In genomic region chr17:48215583-48216139, GRCh38 we compare ENCODE assay signal across 9 cellular contexts.
DNase-seq lines count a peak whose midpoint lies in the region; ATAC-seq and TF ChIP-seq lines count a peak whose summit lies in the region.
"Had no signal": no experiment of that assay in that cellular context is flagged by ENCODE, and none has a peak within 500 bp of the region (broad histone marks: within the 10 kb centered on the region; RNA-seq: fewer than 3 reads in every experiment).

No MANE protein-coding gene starts in this region.

- no peaks in the 10 kb centered on the region for H3K36me3 ChIP-seq in heart left ventricle
- no peaks in the 10 kb centered on the region for H3K36me3 ChIP-seq in mesenchymal stem cell (ENCODE audit: control insufficient read depth in 1 of 2, insufficient read depth in 2 of 2, low read depth in 1 of 2, low read length in 2 of 2)

- H2BK5ac ChIP-seq in mesenchymal stem cell (ENCODE audit: low read depth, low read length, poor library complexity, severe bottlenecking): no peak overlapping the region

- no peak for TF ChIP-seq POLR2A in heart left ventricle (IDR thresholded peaks at IDR 0.05)

- H3K14ac ChIP-seq in mesenchymal stem cell (ENCODE audit: low read length in 2 of 2): no peak overlapping the region

- H3K4me1 ChIP-seq in heart left ventricle (no peaks in the 10 kb centered on the region), mesenchymal stem cell (ENCODE audit: control insufficient read depth, insufficient read depth, low read depth, low read length) (no peaks in the 10 kb centered on the region)

- no peak overlapping the region for H3K27ac ChIP-seq in heart left ventricle
- H3K27ac ChIP-seq in mesenchymal stem cell (ENCODE audit: low read length, poor library complexity, severe bottlenecking): no peak overlapping the region

- H3K27ac Mint-ChIP-seq in stimulated activated memory B cell treated with anti-CD40 and anti-IgM and Interleukin-4, amounts not matched to agents 10 μg/mL and 1 μg/mL and 100 μg/mL, for 72 hours: no peak overlapping the region
- H3K27ac Mint-ChIP-seq: activated naive CD8-positive, alpha-beta T cell had no signal

- H3K4me3 ChIP-seq in heart left ventricle (no peak overlapping the region), mesenchymal stem cell (ENCODE audit: insufficient read depth in 1 of 2, low read depth in 1 of 2, low read length in 2 of 2) (no peak overlapping the region)

- no peak overlapping the region for H3K4me3 Mint-ChIP-seq in stimulated activated memory B cell treated with anti-CD40 and anti-IgM and Interleukin-4, amounts not matched to agents 10 μg/mL and 1 μg/mL and 100 μg/mL, for 72 hours
- H3K4me3 Mint-ChIP-seq: activated naive CD8-positive, alpha-beta T cell had no signal

- no peak overlapping the region for H3K23ac ChIP-seq in mesenchymal stem cell (ENCODE audit: low read length in 2 of 2)

- no peaks in the 10 kb centered on the region for H3K36me3 Mint-ChIP-seq in stimulated activated memory B cell treated with anti-CD40 and anti-IgM and Interleukin-4, amounts not matched to agents 10 μg/mL and 1 μg/mL and 100 μg/mL, for 72 hours

- TF ChIP-seq CTCF in heart left ventricle (IDR thresholded peaks at IDR 0.05): peak in 11 of 12 donors; percentile 23 to 58 (median 43)

- no peaks in the 10 kb centered on the region for H3K9me3 Mint-ChIP-seq in stimulated activated memory B cell treated with anti-CD40 and anti-IgM and Interleukin-4, amounts not matched to agents 10 μg/mL and 1 μg/mL and 100 μg/mL, for 72 hours

- H4K91ac ChIP-seq in mesenchymal stem cell (ENCODE audit: low read length): no peak overlapping the region

- H2AK5ac ChIP-seq in mesenchymal stem cell (ENCODE audit: low read length, severe bottlenecking): no peak overlapping the region

- DNase-seq in heart left ventricle: no peak
- DNase-seq in cardiac septum (ENCODE audit: low spot score): no peak
- DNase-seq in NCI-H2081 treated with DMSO at 0.1 percent for 48 hours (lab: John Stamatoyannopoulos, UW): peak; percentile 74
- peak; percentile 65 for DNase-seq in astrocyte of the hippocampus (ENCODE audit: low read depth, low spot score)
- DNase-seq in mesenchymal stem cell: peak; percentile 81

- H2BK15ac ChIP-seq in mesenchymal stem cell (ENCODE audit: low read depth, poor library complexity, severe bottlenecking): no peak overlapping the region

- peak overlapping the region in 1 of 2 experiments; percentile 2 for H2BK12ac ChIP-seq in mesenchymal stem cell (ENCODE audit: low read length in 2 of 2)

- H3K79me1 ChIP-seq in mesenchymal stem cell (replicated peaks; ENCODE audit: low read length, poor library complexity, severe bottlenecking): no peaks in the 10 kb centered on the region

- no peak overlapping the region for H3K4ac ChIP-seq in mesenchymal stem cell (ENCODE audit: low read depth in 1 of 2, low read length in 2 of 2)

- WGBS in heart left ventricle, 4 donors: 10 to 42% (median 27%) methylated on average over 1 of the region's 1 CpG
- WGBS in mesenchymal stem cell: 0% methylated on average over 1 of the region's 1 CpG

- intact Hi-C loops in heart left ventricle (cut with DNase I) (no loop called here), cardiac septum (cut with DNase I) (no loop called here)

- H3K4me2 ChIP-seq in mesenchymal stem cell (ENCODE audit: low read length, poor library complexity, severe bottlenecking): no peak overlapping the region

- no peak overlapping the region for H4K8ac ChIP-seq in mesenchymal stem cell (ENCODE audit: low read length)

- ATAC-seq in heart left ventricle (peak in 1 of 4 donors; percentile 33), HG03442 (IDR thresholded peaks at IDR 0.05; ENCODE audit: unreplicated experiment) (no peak), HG02885 (IDR thresholded peaks at IDR 0.05; ENCODE audit: poor library complexity, unreplicated experiment) (no peak)
- no peak for ATAC-seq in stimulated activated memory B cell treated with anti-CD40 and anti-IgM and Interleukin-4, amounts not matched to agents 10 μg/mL and 1 μg/mL and 100 μg/mL, for 72 hours

- H3K27me3 ChIP-seq in heart left ventricle (peaks cover 0 to 41% (median 7%) of the 10 kb centered on the region in 9 donors), mesenchymal stem cell (ENCODE audit: control insufficient read depth in 1 of 2, insufficient read depth in 1 of 2, low read length in 2 of 2) (no peaks in the 10 kb centered on the region)

- no peaks in the 10 kb centered on the region for H3K27me3 Mint-ChIP-seq in stimulated activated memory B cell treated with anti-CD40 and anti-IgM and Interleukin-4, amounts not matched to agents 10 μg/mL and 1 μg/mL and 100 μg/mL, for 72 hours
- H3K27me3 Mint-ChIP-seq: activated naive CD8-positive, alpha-beta T cell had no signal

- H3K18ac ChIP-seq in mesenchymal stem cell (ENCODE audit: low read depth in 1 of 2, low read length in 2 of 2): no peak overlapping the region

- H3K9me3 ChIP-seq in heart left ventricle (no peaks in the 10 kb centered on the region), mesenchymal stem cell (ENCODE audit: control insufficient read depth, low read length) (no peaks in the 10 kb centered on the region)

- no peaks in the 10 kb centered on the region for H3K4me1 Mint-ChIP-seq in stimulated activated memory B cell treated with anti-CD40 and anti-IgM and Interleukin-4, amounts not matched to agents 10 μg/mL and 1 μg/mL and 100 μg/mL, for 72 hours

- no peak overlapping the region for H3K9ac ChIP-seq in mesenchymal stem cell (ENCODE audit: low read length)

- no peak overlapping the region for H2BK120ac ChIP-seq in mesenchymal stem cell (ENCODE audit: low read depth, low read length)

- no peak overlapping the region for H2AFZ ChIP-seq in mesenchymal stem cell (ENCODE audit: low read depth, low read length)

Comparison
In these comparisons a context has a peak if more than half of its experiments do, and no peak if none do; other contexts are left out.
1. DNase-seq: peak in NCI-H2081 treated with DMSO at 0.1 percent for 48 hours (single experiment), astrocyte of the hippocampus (single experiment) and mesenchymal stem cell (single experiment); none in heart left ventricle (0 of 5) and cardiac septum (single experiment).